8 cellular contexts compared by ENCODE assay signal in the genomic region with DNA sequence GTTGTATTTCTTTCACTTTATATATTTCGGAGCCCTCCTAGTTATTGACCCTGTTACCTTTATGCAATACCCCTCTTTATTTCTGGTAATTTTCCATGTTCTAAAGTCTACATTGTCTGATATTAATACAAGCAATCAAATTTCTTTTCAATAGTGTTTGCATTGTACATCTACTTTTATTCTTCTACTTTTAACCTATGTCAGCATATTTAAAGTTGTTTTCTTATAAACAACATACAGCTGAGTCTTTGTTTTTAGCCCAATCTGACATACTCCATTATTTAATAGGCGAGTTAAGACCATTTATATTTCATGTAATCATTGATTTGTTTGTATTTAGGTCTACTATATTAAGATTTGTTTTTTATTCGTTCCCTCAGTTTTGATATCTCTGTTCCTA.
"Had no signal": no experiment of that assay in that cellular context is flagged by ENCODE, and none has a peak within 500 bp of the region (broad histone marks: within the 10 kb centered on the region; RNA-seq: fewer than 3 reads in every experiment).

No MANE protein-coding gene starts in this region.

- DNase-seq: GM23248, GOT3, HFFc6, Kasumi-1, KG1 had no signal

- H3K36me3 ChIP-seq: HAP-1 had no signal

- ATAC-seq: HCT116 had no signal

- H3K9ac ChIP-seq: GM23248 had no signal

- H2AFZ ChIP-seq: GM23248 had no signal

- H3K9me3 ChIP-seq: HAP-1 had no signal

- H3K4me3 ChIP-seq: GM23248, HAP-1 had no signal

- H3K4me1 ChIP-seq: HAP-1 had no signal

- H3K27ac ChIP-seq: GM23248, HL-60 had no signal
